16 cellular contexts compared by ENCODE assay signal in the genomic region with DNA sequence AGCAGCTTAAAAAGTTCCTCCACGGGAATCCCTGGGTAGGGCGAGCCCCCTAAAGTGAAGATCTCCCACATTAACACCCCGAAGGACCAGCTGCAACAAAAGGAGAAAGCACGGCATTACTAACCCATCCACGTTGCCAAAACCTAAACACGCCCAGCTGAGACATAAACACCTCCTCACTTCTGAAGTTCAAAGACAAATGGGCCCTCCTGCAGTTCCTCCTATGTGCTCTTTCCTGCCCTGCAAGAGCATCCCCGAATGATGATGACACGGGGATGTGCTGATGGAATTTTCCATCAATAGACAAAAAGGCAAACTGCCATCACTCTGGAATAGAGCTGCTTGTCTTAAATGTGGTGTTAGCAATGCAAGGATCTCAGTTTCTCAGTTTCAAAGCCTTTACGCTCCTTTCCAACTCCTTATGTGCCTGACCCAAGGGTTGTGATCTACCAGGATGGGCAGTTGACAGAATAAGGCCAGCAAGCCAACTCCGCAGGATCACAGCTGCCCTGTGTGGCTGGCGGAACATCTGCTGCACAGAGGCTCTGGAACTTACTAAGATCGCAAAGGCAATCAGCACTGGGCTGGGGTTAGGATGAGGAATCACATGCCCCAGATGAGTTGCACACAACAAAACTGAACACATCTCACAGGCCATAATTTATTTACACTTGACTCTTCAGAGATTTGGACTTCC.
"Had no signal": no experiment of that assay in that cellular context is flagged by ENCODE, and none has a peak within 500 bp of the region (broad histone marks: within the 10 kb centered on the region; RNA-seq: fewer than 3 reads in every experiment).

No MANE protein-coding gene starts in this region.

- DNase-seq: activated CD4-positive, CD25-positive, alpha-beta regulatory T cell treated with anti-CD3 and anti-CD28 coated beads, Interleukin-2, amount 50 U/mL, for 72 hours; activated naive CD4-positive, alpha-beta T cell treated with Interleukin-2 at 50 U/mL for 16 hours; aorta; kidney; left ventricle myocardium superior; ovary; retina; SK-N-SH; stimulated activated CD4-positive, alpha-beta T cell treated with anti-CD3 and anti-CD28 coated beads, Interleukin-15, amount 100 ng/mL, for 24 hours; stimulated activated CD4-positive, alpha-beta T cell treated with anti-CD3 and anti-CD28 coated beads, Interleukin-4, amount 100 ng/mL, for 1 hour; stimulated activated naive CD4-positive, alpha-beta T cell; T-helper 1 cell; T1000 had no signal

- H3K27ac ChIP-seq: ovary, suprapubic skin, upper lobe of left lung had no signal

- ATAC-seq: activated T-helper 17 cell treated with anti-CD3 and anti-CD28 coated beads, Interleukin-2, amount 50 U/mL, for 72 hours; left ventricle myocardium superior had no signal

- H3K27me3 ChIP-seq: ovary, suprapubic skin, upper lobe of left lung had no signal
